1 cellular context compared by ENCODE assay signal in genomic region chrX:97461763-97462162, GRCh38.
TF ChIP-seq lines count a peak whose summit lies in the region.

No MANE protein-coding gene starts in this region.

TF ChIP-seq in IMR-90, 13 proteins besides CTCF, POLR2A, EP300 and RAD21:
- TF ChIP-seq USF2 (IDR thresholded peaks at IDR 0.05; ENCODE audit: low read depth, low read length) (no peak), CEBPB (IDR thresholded peaks at IDR 0.05; ENCODE audit: low read depth, low read length) (no peak), NFE2L2 (IDR thresholded peaks at IDR 0.05; ENCODE audit: low read depth, low read length) (no peak), CHD1 (IDR thresholded peaks at IDR 0.05; ENCODE audit: low read depth, low read length) (no peak), MAFK (IDR thresholded peaks at IDR 0.05; ENCODE audit: low read depth, low read length) (no peak), RFX5 (IDR thresholded peaks at IDR 0.05; ENCODE audit: low read depth, low read length) (no peak), BHLHE40 (IDR thresholded peaks at IDR 0.05; ENCODE audit: low read depth, low read length) (no peak), RCOR1 (IDR thresholded peaks at IDR 0.05; ENCODE audit: insufficient replicate concordance, low read length) (no peak), MXI1 (IDR thresholded peaks at IDR 0.05; ENCODE audit: borderline replicate concordance, low read depth, low read length) (no peak), SMC3 (IDR thresholded peaks at IDR 0.05; ENCODE audit: low read depth, low read length) (no peak), FOS (IDR thresholded peaks at IDR 0.05; ENCODE audit: low read depth, low read length) (no peak), MAZ (IDR thresholded peaks at IDR 0.05; ENCODE audit: borderline replicate concordance, low read depth, low read length) (no peak)
TF ChIP-seq in IMR-90: peak in this region for 0.
